In genomic region chr7:129168219-129168991, GRCh38 we compare ENCODE assay signal across 9 cellular contexts. TPM values are rescaled to one million over a fixed set of nuclear protein-coding genes. Genes with fewer than 3 reads are reported as not detected.
A peak's percentile ranks its signal among the peaks of the same experiment; 100 is the strongest.
DNase-seq lines count a peak whose midpoint lies in the region; ATAC-seq and TF ChIP-seq lines count a peak whose summit lies in the region.
"Had no signal": no experiment of that assay in that cellular context is flagged by ENCODE, and none has a peak within 500 bp of the region (broad histone marks: within the 10 kb centered on the region; RNA-seq: fewer than 3 reads in every experiment).

No MANE protein-coding gene starts in this region.

- TF ChIP-seq CTCF in upper lobe of right lung (IDR thresholded peaks at IDR 0.05) = no peak

- H3K4ac ChIP-seq in mesenchymal stem cell (ENCODE audit: low read depth in 1 of 2, low read length in 2 of 2) = no peak overlapping the region

- H3K4me2 ChIP-seq in mesenchymal stem cell (ENCODE audit: low read length, poor library complexity, severe bottlenecking) = peak overlapping the region; percentile 88
- H3K4me2 ChIP-seq: KMS-11 had no signal

- no peak overlapping the region for H3K27ac ChIP-seq in mesenchymal stem cell (ENCODE audit: low read length, poor library complexity, severe bottlenecking)
- H3K27ac ChIP-seq in upper lobe of right lung = no peak overlapping the region
- H3K27ac ChIP-seq: KMS-11 had no signal

- H4K91ac ChIP-seq in mesenchymal stem cell (ENCODE audit: low read length) = no peak overlapping the region

- no peak overlapping the region for H4K8ac ChIP-seq in mesenchymal stem cell (ENCODE audit: low read length)

- DNase-seq in activated naive CD4-positive, alpha-beta T cell treated with anti-CD3 and anti-CD28 coated beads, Interleukin-2, amount 10 ng/mL, durations not matched to agents 7 days and 5 days = no peak
- no peak for DNase-seq in activated naive CD4-positive, alpha-beta T cell treated with anti-CD3 and anti-CD28 coated beads, Interleukin-2, amount 50 U/mL, for 72 hours (ENCODE audit: low spot score in 2 of 2)
- peak; percentile 19 to 84 for DNase-seq in cerebellar nuclear complex (lab: John Stamatoyannopoulos, UW)
- DNase-seq in mesenchymal stem cell = peak; percentile 7
- DNase-seq in upper lobe of right lung = peak; percentile 33
- DNase-seq in medulla oblongata (ENCODE audit: extremely low spot score) = no peak
- DNase-seq in T-helper 9 cell = no peak

- no peak overlapping the region for H2BK5ac ChIP-seq in mesenchymal stem cell (ENCODE audit: low read depth, low read length, poor library complexity, severe bottlenecking)

- H3K9me3 Mint-ChIP-seq in activated naive CD4-positive, alpha-beta T cell treated with anti-CD3 and anti-CD28 coated beads, Interleukin-2, amount 10 ng/mL, durations not matched to agents 7 days and 5 days = no peaks in the 10 kb centered on the region
- H3K9me3 Mint-ChIP-seq in activated naive CD4-positive, alpha-beta T cell treated with anti-CD3 and anti-CD28 coated beads, Interleukin-2, amount 50 U/mL, for 72 hours = no peaks in the 10 kb centered on the region

- H3K9ac ChIP-seq in mesenchymal stem cell (ENCODE audit: low read length) = no peak overlapping the region
- H3K9ac ChIP-seq: KMS-11 had no signal

- H3K4me3 Mint-ChIP-seq in activated naive CD4-positive, alpha-beta T cell treated with anti-CD3 and anti-CD28 coated beads, Interleukin-2, amount 10 ng/mL, durations not matched to agents 7 days and 5 days = peak overlapping the region; percentile 65

- no peak overlapping the region for H3K18ac ChIP-seq in mesenchymal stem cell (ENCODE audit: low read depth in 1 of 2, low read length in 2 of 2)

- ATAC-seq in activated naive CD4-positive, alpha-beta T cell treated with anti-CD3 and anti-CD28 coated beads, Interleukin-2, amount 50 U/mL, for 72 hours = no peak
- no peak for ATAC-seq in upper lobe of right lung
- ATAC-seq in HG03342 (IDR thresholded peaks at IDR 0.05; ENCODE audit: unreplicated experiment) = no peak

- no peak overlapping the region for H2BK12ac ChIP-seq in mesenchymal stem cell (ENCODE audit: low read length in 2 of 2)

- H3K23ac ChIP-seq in mesenchymal stem cell (ENCODE audit: low read length in 2 of 2) = no peak overlapping the region

- H3K36me3 Mint-ChIP-seq in activated naive CD4-positive, alpha-beta T cell treated with anti-CD3 and anti-CD28 coated beads, Interleukin-2, amount 10 ng/mL, durations not matched to agents 7 days and 5 days = no peaks in the 10 kb centered on the region
- no peaks in the 10 kb centered on the region for H3K36me3 Mint-ChIP-seq in activated naive CD4-positive, alpha-beta T cell treated with anti-CD3 and anti-CD28 coated beads, Interleukin-2, amount 50 U/mL, for 72 hours

- H3K4me1 ChIP-seq in mesenchymal stem cell (ENCODE audit: control insufficient read depth, insufficient read depth, low read depth, low read length) = peaks cover 10% of the 10 kb centered on the region
- peaks cover 5% of the 10 kb centered on the region for H3K4me1 ChIP-seq in upper lobe of right lung

- peaks cover 0 to 64% of the 10 kb centered on the region in 2 experiments for H3K27me3 ChIP-seq in mesenchymal stem cell (ENCODE audit: control insufficient read depth in 1 of 2, insufficient read depth in 1 of 2, low read length in 2 of 2)
- H3K27me3 ChIP-seq in upper lobe of right lung = peaks cover 21% of the 10 kb centered on the region

- no peak overlapping the region for H3K27ac Mint-ChIP-seq in activated naive CD4-positive, alpha-beta T cell treated with anti-CD3 and anti-CD28 coated beads, Interleukin-2, amount 10 ng/mL, durations not matched to agents 7 days and 5 days
- H3K27ac Mint-ChIP-seq in activated naive CD4-positive, alpha-beta T cell treated with anti-CD3 and anti-CD28 coated beads, Interleukin-2, amount 50 U/mL, for 72 hours = no peak overlapping the region

- H3K14ac ChIP-seq in mesenchymal stem cell (ENCODE audit: low read length in 2 of 2) = no peak overlapping the region

- no peak overlapping the region for H2BK120ac ChIP-seq in mesenchymal stem cell (ENCODE audit: low read depth, low read length)

- no peak overlapping the region for H2AK5ac ChIP-seq in mesenchymal stem cell (ENCODE audit: low read length, severe bottlenecking)

- H3K36me3 ChIP-seq in mesenchymal stem cell (ENCODE audit: control insufficient read depth in 1 of 2, insufficient read depth in 2 of 2, low read depth in 1 of 2, low read length in 2 of 2) (peaks cover 0 to 8% of the 10 kb centered on the region in 2 experiments), upper lobe of right lung (no peaks in the 10 kb centered on the region)

- WGBS in mesenchymal stem cell = 39% methylated on average over 17 of the region's 19 CpGs

- CTCF ChIA-PET in activated naive CD4-positive, alpha-beta T cell treated with anti-CD3 and anti-CD28 coated beads, Interleukin-2, amount 10 ng/mL, durations not matched to agents 7 days and 5 days (lab: Charles Lee) = interaction anchor here (1.3 to 9.5 kb wide), 3 partner anchors 43 to 50 kb away, joined by 3 to 108 read pairs (median 9); no protein-coding TSS in a partner anchor

- no peaks in the 10 kb centered on the region for H3K79me1 ChIP-seq in mesenchymal stem cell (replicated peaks; ENCODE audit: low read length, poor library complexity, severe bottlenecking)

- intact Hi-C loops in upper lobe of right lung (cut with DNase I) = loop anchor here (10.0 kb wide), 1 partner anchor 46 kb away; no protein-coding TSS in a partner anchor

- H3K4me3 ChIP-seq in mesenchymal stem cell (ENCODE audit: insufficient read depth in 1 of 2, low read depth in 1 of 2, low read length in 2 of 2) (no peak overlapping the region), upper lobe of right lung (no peak overlapping the region)

- no peaks in the 10 kb centered on the region for H3K9me3 ChIP-seq in mesenchymal stem cell (ENCODE audit: control insufficient read depth, low read length)
- no peaks in the 10 kb centered on the region for H3K9me3 ChIP-seq in upper lobe of right lung

- no peak overlapping the region for H2AFZ ChIP-seq in mesenchymal stem cell (ENCODE audit: low read depth, low read length)

- H3K4me1 Mint-ChIP-seq in activated naive CD4-positive, alpha-beta T cell treated with anti-CD3 and anti-CD28 coated beads, Interleukin-2, amount 10 ng/mL, durations not matched to agents 7 days and 5 days = peaks cover 20% of the 10 kb centered on the region

- H3K27me3 Mint-ChIP-seq in activated naive CD4-positive, alpha-beta T cell treated with anti-CD3 and anti-CD28 coated beads, Interleukin-2, amount 10 ng/mL, durations not matched to agents 7 days and 5 days = peaks cover 28% of the 10 kb centered on the region

- H2BK15ac ChIP-seq in mesenchymal stem cell (ENCODE audit: low read depth, poor library complexity, severe bottlenecking) = peak overlapping the region; percentile 0

RNA-seq across cellular contexts. Expression of gene SMO, which starts 20.0 kb away (rescaled TPM):
- under 1 TPM; 0.07 to 0.84 TPM for total RNA-seq in activated naive CD4-positive, alpha-beta T cell treated with anti-CD3 and anti-CD28 coated beads, Interleukin-2, amount 50 U/mL, for 72 hours
- 12.2 TPM for polyA plus RNA-seq in mesenchymal stem cell (2013, experiment 1 of 2)
- polyA plus RNA-seq in mesenchymal stem cell (2013, experiment 2 of 2) = 12.1 TPM
- 4.0 TPM for total RNA-seq in upper lobe of right lung

RNA-seq across cellular contexts. Expression of gene TSPAN33, which starts 23.9 kb away (rescaled TPM):
- total RNA-seq in activated naive CD4-positive, alpha-beta T cell treated with anti-CD3 and anti-CD28 coated beads, Interleukin-2, amount 50 U/mL, for 72 hours = 1 to 10 TPM; 4.2 to 8.1 TPM
- polyA plus RNA-seq in mesenchymal stem cell (2013, experiment 1 of 2) = 0.43 TPM
- polyA plus RNA-seq in mesenchymal stem cell (2013, experiment 2 of 2) = 0.40 TPM
- 6.2 TPM for total RNA-seq in upper lobe of right lung

RNA-seq across cellular contexts. Expression of gene AHCYL2, which starts 56.4 kb away (rescaled TPM):
- 10 to 100 TPM; 14.3 to 51.9 TPM for total RNA-seq in activated naive CD4-positive, alpha-beta T cell treated with anti-CD3 and anti-CD28 coated beads, Interleukin-2, amount 50 U/mL, for 72 hours
- 6.2 TPM for polyA plus RNA-seq in mesenchymal stem cell (2013, experiment 1 of 2)
- polyA plus RNA-seq in mesenchymal stem cell (2013, experiment 2 of 2) = 5.0 TPM
- 106 TPM for total RNA-seq in upper lobe of right lung

Comparison
In these comparisons a context has a peak if more than half of its experiments do, and no peak if none do; other contexts are left out.
1. DNase-seq: peak in cerebellar nuclear complex (2 of 2), mesenchymal stem cell (single experiment) and upper lobe of right lung (single experiment); none in activated naive CD4-positive, alpha-beta T cell treated with anti-CD3 and anti-CD28 coated beads, Interleukin-2, amount 10 ng/mL, durations not matched to agents 7 days and 5 days (single experiment), activated naive CD4-positive, alpha-beta T cell treated with anti-CD3 and anti-CD28 coated beads, Interleukin-2, amount 50 U/mL, for 72 hours (0 of 2), medulla oblongata (single experiment) and T-helper 9 cell (single experiment).